Comparison of ENCODE assay signal across 8 cellular contexts in genomic region chr18:51028201-51028805, GRCh38. TPM values are rescaled to one million over a fixed set of nuclear protein-coding genes. Genes with fewer than 3 reads are reported as not detected.
DNase-seq lines count a peak whose midpoint lies in the region; ATAC-seq, FAIRE-seq and TF ChIP-seq lines count a peak whose summit lies in the region.

No MANE protein-coding gene starts in this region.

- H3K9me3 ChIP-seq in Peyer's patch = no peaks in the 10 kb centered on the region
- H3K9me3 ChIP-seq in kidney (ENCODE audit: control insufficient read depth in 1 of 2, low read length in 2 of 2) = no peaks in the 10 kb centered on the region

- peak; percentile 25 for DNase-seq in COR-L47 (lab: John Stamatoyannopoulos, UW)
- peak; percentile 54 for DNase-seq in RPMI8226
- DNase-seq in foreskin keratinocyte = no peak
- DNase-seq in Peyer's patch = no peak
- DNase-seq in kidney = no peak

- H3K4me3 ChIP-seq in Peyer's patch (no peak overlapping the region), kidney (ENCODE audit: low read length in 2 of 2) (no peak overlapping the region)

- ATAC-seq in GM19351 (IDR thresholded peaks at IDR 0.05; ENCODE audit: unreplicated experiment) (peak; percentile 42), foreskin keratinocyte (no peak), GM18907 (IDR thresholded peaks at IDR 0.05; ENCODE audit: unreplicated experiment) (no peak), HG03354 (IDR thresholded peaks at IDR 0.05; ENCODE audit: poor library complexity, severe bottlenecking, unreplicated experiment) (no peak)

- H3K36me3 ChIP-seq in Peyer's patch = peaks cover 0 to 12% (median 0%) of the 10 kb centered on the region in 3 donors
- no peaks in the 10 kb centered on the region for H3K36me3 ChIP-seq in kidney (ENCODE audit: control insufficient read depth in 1 of 2, insufficient read depth in 2 of 2, low read length in 2 of 2)

- TF ChIP-seq CTCF in foreskin keratinocyte (conservative IDR thresholded peaks at IDR 0.05) (peak; percentile 27), Peyer's patch (IDR thresholded peaks at IDR 0.05) (peak in 3 of 6 experiments; percentile 5 to 33 (median 9)), kidney (IDR thresholded peaks at IDR 0.05; ENCODE audit: borderline replicate concordance, extremely low read depth, insufficient read depth) (no peak)

- H3K27ac ChIP-seq in foreskin keratinocyte = no peak overlapping the region
- peak overlapping the region in 1 of 4 donors; percentile 3 for H3K27ac ChIP-seq in Peyer's patch
- no peak overlapping the region for H3K27ac ChIP-seq in kidney (ENCODE audit: low read depth in 2 of 2, low read length in 2 of 2)

- intact Hi-C loops in kidney (cut with DNase I) = no loop called here

- TF ChIP-seq POLR2A in Peyer's patch (IDR thresholded peaks at IDR 0.05) = no peak

- FAIRE-seq in kidney (lab: Jason Lieb, UNC) = no peak

- no peak overlapping the region for H3K9ac ChIP-seq in kidney (ENCODE audit: low read length in 2 of 2)

- H3K4me1 ChIP-seq in foreskin keratinocyte (peaks cover 13% of the 10 kb centered on the region), Peyer's patch (peaks cover 0 to 30% (median 5%) of the 10 kb centered on the region in 4 donors), kidney (ENCODE audit: control insufficient read depth in 1 of 2, insufficient read depth in 1 of 2, low read depth in 1 of 2, low read length in 2 of 2) (peaks cover 2 to 9% of the 10 kb centered on the region in 2 donors)

- H3K27me3 ChIP-seq in foreskin keratinocyte = no peaks in the 10 kb centered on the region
- no peaks in the 10 kb centered on the region for H3K27me3 ChIP-seq in Peyer's patch

RNA-seq across cellular contexts. Expression of gene SMAD4, which starts 1.7 kb away (rescaled TPM):
- total RNA-seq in foreskin keratinocyte (60.1 and 68.2 TPM in 2 replicates), Peyer's patch (100 to 1,000 TPM in 2 of 4 donors, 10 to 100 TPM in 2; 79.0 to 109 (median 94.0) TPM), kidney (126 TPM)
- polyA plus RNA-seq in foreskin keratinocyte (8.1 and 11.5 TPM in 2 replicates), kidney (ENCODE audit: insufficient read depth, low read depth, low replicate concordance) (22.2 TPM)

Comparison
In these comparisons a context has a peak if more than half of its experiments do, and no peak if none do; other contexts are left out.
1. DNase-seq: peak in COR-L47 (single experiment) and RPMI8226 (single experiment); none in foreskin keratinocyte (0 of 2), Peyer's patch (0 of 3) and kidney (single experiment).